Comparison of ENCODE assay signal across 8 cellular contexts in genomic region chr22:23895599-23896144, GRCh38. TPM values are rescaled to one million over a fixed set of nuclear protein-coding genes. Genes with fewer than 3 reads are reported as not detected.
DNase-seq lines count a peak whose midpoint lies in the region; ATAC-seq, FAIRE-seq and TF ChIP-seq lines count a peak whose summit lies in the region.

No MANE protein-coding gene starts in this region.

- intact Hi-C loops in K562 (cut with micrococcal nuclease), result no loop called here

- H3K9me3 ChIP-seq in K562 (replicated peaks; ENCODE audit: control insufficient read depth, insufficient read depth, low read depth, low read length) (peaks cover 4% of the 10 kb centered on the region; the same call in 1 of the 2 replicates), lung (ENCODE audit: control insufficient read depth in 2 of 2, insufficient read depth in 1 of 2, low read length in 1 of 2) (no peaks in the 10 kb centered on the region)

- H3K9ac ChIP-seq in K562 (ENCODE audit: insufficient read depth in 1 of 2, low read depth in 2 of 2, low read length in 2 of 2), result peak overlapping the region; percentile 79 to 91

- H3K36me3 ChIP-seq in K562 (ENCODE audit: control insufficient read depth, insufficient read depth, low read length) (peaks cover 31% of the 10 kb centered on the region), lung (ENCODE audit: control insufficient read depth in 2 of 2, insufficient read depth in 2 of 2, low read length in 2 of 2) (peaks cover 3 to 15% of the 10 kb centered on the region in 2 donors)

- TF ChIP-seq CTCF in K562 (IDR thresholded peaks at IDR 0.05 in 2 of 3, conservative IDR thresholded peaks at IDR 0.05 in 1 of 3; ENCODE audit: insufficient read depth in 2 of 3, low read depth in 1 of 3, low read length in 3 of 3) (no peak), lung (IDR thresholded peaks at IDR 0.05; ENCODE audit: control extremely low read depth, extremely low read depth) (no peak), type B pancreatic cell (conservative IDR thresholded peaks at IDR 0.05) (peak; percentile 14), GM13976 (IDR thresholded peaks at IDR 0.05; ENCODE audit: borderline replicate concordance, control extremely low read depth, extremely low read depth, insufficient read depth, missing control alignments) (no peak)

- ATAC-seq in K562, result no peak
- no peak for ATAC-seq in lung (ENCODE audit: insufficient read depth, low FRiP score)

- WGBS in K562 (ENCODE audit: insufficient coverage, low coverage, missing lambda C conversion rate), result 16% methylated on average over 10 of the region's 16 CpGs
- WGBS in lung, 2 donors, result 85 to 93% methylated on average over 16 of the region's 16 CpGs

- TF ChIP-seq RAD21 in K562 (CRISPR knock-in tag; conservative IDR thresholded peaks at IDR 0.05 in 1 of 2, IDR thresholded peaks at IDR 0.05 in 1 of 2), result no peak

- H3K4me1 Mint-ChIP-seq in activated naive CD4-positive, alpha-beta T cell treated with anti-CD3 and anti-CD28 coated beads, Interleukin-2, amount 10 ng/mL, durations not matched to agents 7 days and 5 days, result peaks cover 40% of the 10 kb centered on the region
- H3K4me1 Mint-ChIP-seq in type B pancreatic cell (ENCODE audit: unreplicated experiment), result peaks cover 6% of the 10 kb centered on the region

- peaks cover 42% of the 10 kb centered on the region for H3K79me2 ChIP-seq in K562 (ENCODE audit: control insufficient read depth, insufficient read depth, low read length)

- H3K27me3 ChIP-seq in K562 (ENCODE audit: control insufficient read depth in 2 of 2, insufficient read depth in 2 of 2, low read length in 2 of 2) (no peaks in the 10 kb centered on the region), lung (ENCODE audit: control insufficient read depth, insufficient read depth) (no peaks in the 10 kb centered on the region)

- H3K4me3 ChIP-seq in K562 (peak overlapping the region; percentile 77), lung (peak overlapping the region; percentile 78)

- H2AFZ ChIP-seq in K562 (ENCODE audit: low read depth, low read length), result no peak overlapping the region

- TF ChIP-seq EP300 in K562 (IDR thresholded peaks at IDR 0.05; ENCODE audit: low read length), result no peak

- H4K20me1 ChIP-seq in K562 (replicated peaks; ENCODE audit: control insufficient read depth, insufficient read depth, low read length), result peaks cover 10% of the 10 kb centered on the region; the same call in 1 of the 2 replicates

- H3K4me2 ChIP-seq in K562 (ENCODE audit: insufficient read depth, low read length), result peak overlapping the region; percentile 95

- peaks cover 3% of the 10 kb centered on the region for H3K9me1 ChIP-seq in K562 (ENCODE audit: control insufficient read depth, insufficient read depth, low read length)

- H3K27ac ChIP-seq in K562 (ENCODE audit: extremely low read depth, low read depth, low read length) (peak overlapping the region; percentile 96), lung (ENCODE audit: low read depth in 1 of 2, low read length in 1 of 2) (peak overlapping the region in 1 of 2 donors; percentile 98)

- CTCF ChIA-PET in activated naive CD4-positive, alpha-beta T cell treated with anti-CD3 and anti-CD28 coated beads, Interleukin-2, amount 10 ng/mL, durations not matched to agents 7 days and 5 days (lab: Charles Lee), result interaction anchor here (1.3 kb wide), 1 partner anchor 60 kb away, joined by 3 read pairs; no protein-coding TSS in a partner anchor
- CTCF ChIA-PET in K562 (lab: Yijun Ruan, JAX; ENCODE audit: low intra/inter-chr PET ratio), result no interaction called here

- H3K27ac Mint-ChIP-seq in activated naive CD4-positive, alpha-beta T cell treated with anti-CD3 and anti-CD28 coated beads, Interleukin-2, amount 10 ng/mL, durations not matched to agents 7 days and 5 days, result peak overlapping the region; percentile 96
- peak overlapping the region; percentile 96 for H3K27ac Mint-ChIP-seq in type B pancreatic cell

- peaks cover 18 to 34% of the 10 kb centered on the region in 2 experiments for H3K4me1 ChIP-seq in K562 (replicated peaks in 1 of 2; ENCODE audit: control insufficient read depth in 2 of 2, insufficient read depth in 2 of 2, low read length in 2 of 2)
- H3K4me1 ChIP-seq in lung (ENCODE audit: control insufficient read depth in 2 of 2, insufficient read depth in 2 of 2, low read length in 2 of 2), result peaks cover 4 to 9% of the 10 kb centered on the region in 2 donors

- peaks cover 39% of the 10 kb centered on the region for H3K36me3 Mint-ChIP-seq in activated naive CD4-positive, alpha-beta T cell treated with anti-CD3 and anti-CD28 coated beads, Interleukin-2, amount 10 ng/mL, durations not matched to agents 7 days and 5 days
- H3K36me3 Mint-ChIP-seq in type B pancreatic cell, result peaks cover 18% of the 10 kb centered on the region

- in situ Hi-C loops in K562 (cut with MboI) (no loop called here), GM13976 (cut with MboI; ENCODE audit: low sequenced_read_pairs, unreplicated experiment) (no loop called here)

- H3K27me3 Mint-ChIP-seq in activated naive CD4-positive, alpha-beta T cell treated with anti-CD3 and anti-CD28 coated beads, Interleukin-2, amount 10 ng/mL, durations not matched to agents 7 days and 5 days, result no peaks in the 10 kb centered on the region
- no peaks in the 10 kb centered on the region for H3K27me3 Mint-ChIP-seq in type B pancreatic cell

- FAIRE-seq in K562 (lab: Jason Lieb, UNC), result no peak

- peaks cover 2% of the 10 kb centered on the region for H3K9me3 Mint-ChIP-seq in activated naive CD4-positive, alpha-beta T cell treated with anti-CD3 and anti-CD28 coated beads, Interleukin-2, amount 10 ng/mL, durations not matched to agents 7 days and 5 days
- H3K9me3 Mint-ChIP-seq in type B pancreatic cell, result peaks cover 2% of the 10 kb centered on the region

- DNase-seq in activated naive CD4-positive, alpha-beta T cell treated with anti-CD3 and anti-CD28 coated beads, Interleukin-2, amount 10 ng/mL, durations not matched to agents 7 days and 5 days, result no peak
- no peak for DNase-seq in activated naive CD4-positive, alpha-beta T cell treated with Interleukin-2 at 50 U/mL for 16 hours
- DNase-seq in K562 (ENCODE audit: extremely low read depth in 1 of 4, low spot score in 3 of 4) (no peak), lung (ENCODE audit: low spot score) (no peak), type B pancreatic cell (ENCODE audit: extremely low spot score, unreplicated experiment) (no peak), GM13976 (ENCODE audit: low spot score) (no peak), NCI-H1092 (lab: John Stamatoyannopoulos, UW) (no peak), AG08395 (ENCODE audit: low spot score) (no peak)

- H3K4me3 Mint-ChIP-seq in activated naive CD4-positive, alpha-beta T cell treated with anti-CD3 and anti-CD28 coated beads, Interleukin-2, amount 10 ng/mL, durations not matched to agents 7 days and 5 days, result peak overlapping the region; percentile 96
- peak overlapping the region; percentile 95 for H3K4me3 Mint-ChIP-seq in type B pancreatic cell

- POLR2A ChIA-PET in K562 (lab: Yijun Ruan, JAX), result interaction anchor here (0.8 kb wide), 1 partner anchor 13 kb away, joined by 3 read pairs; no protein-coding TSS in a partner anchor

- BruUV-seq in K562 (replicated peaks; lab: Mats Ljungman, UMichigan), result no TSS peak

- TF ChIP-seq POLR2A in K562 (conservative IDR thresholded peaks at IDR 0.05), result no peak

RNA-seq across cellular contexts. Expression of gene MIF, which starts 1.5 kb away (rescaled TPM):
- total RNA-seq in K562 (2011; cell fraction: chromatin; rRNA removed; ENCODE audit: low replicate concordance), result 4.1 and 17.1 TPM in 2 replicates
- 95.8 and 97.4 TPM in 2 replicates for total RNA-seq in K562 (2011; cell fraction: nucleolus; rRNA removed)
- total RNA-seq in K562 (2011; cell fraction: nucleoplasm; rRNA removed), result 23.6 and 36.7 TPM in 2 replicates
- 440 and 672 TPM in 2 replicates for total RNA-seq in K562 (2014; rRNA removed)
- 5.4 and 7.4 TPM in 2 replicates for total RNA-seq in K562 (2014; rRNA removed; fragmentation: Illumina TruSeq; extraction: Trizol)
- total RNA-seq in K562 (2015; rRNA removed; fragmentation: Illumina TruSeq; extraction: Trizol), result 253 and 254 TPM in 2 replicates
- total RNA-seq in K562 (2021), result 666 and 724 TPM in 2 replicates
- polyA plus RNA-seq in K562 (2011; rRNA removed), result 193 and 230 TPM in 2 replicates
- polyA plus RNA-seq in K562 (2011; cell fraction: cytosol; rRNA removed), result 337 and 1,426 TPM in 2 replicates
- 207 and 222 TPM in 2 replicates for polyA plus RNA-seq in K562 (2011; cell fraction: nucleus; rRNA removed)
- 377 and 537 TPM in 2 replicates for polyA plus RNA-seq in K562 (2012)
- polyA plus RNA-seq in K562 (2014; fragmentation: Illumina TruSeq; extraction: Trizol), result 31.1 and 74.5 TPM in 2 replicates
- 10 to 100 TPM; 23.0 to 67.2 TPM for polyA plus RNA-seq in K562 (2014; fragmentation: Nextera tagmentation; extraction: Ambion mirVana)
- polyA plus RNA-seq in K562 (2014; rRNA removed), result 537 and 538 TPM in 2 replicates
- 8.4 and 13.6 TPM in 2 replicates for polyA minus RNA-seq in K562 (2011; rRNA and poly(A)+ RNA removed)
- polyA minus RNA-seq in K562 (2011; cell fraction: cytosol; rRNA and poly(A)+ RNA removed), result 207 and 412 TPM in 2 replicates
- polyA minus RNA-seq in K562 (2011; cell fraction: nucleus; rRNA and poly(A)+ RNA removed), result 52.9 and 75.3 TPM in 2 replicates
- 100 to 1,000 TPM in 1 of 2 donors, 10 to 100 TPM in 1; 71.8 to 751 TPM for total RNA-seq in lung
- 100 to 1,000 TPM; 850 to 887 TPM for polyA plus RNA-seq in lung
- 436 and 570 TPM in 2 replicates for total RNA-seq in type B pancreatic cell (ENCODE audit: low replicate concordance)

RNA-seq across cellular contexts. Expression of gene SLC2A11, which starts 38.0 kb away (rescaled TPM):
- 10.0 and 13.3 TPM in 2 replicates for total RNA-seq in K562 (2011; cell fraction: chromatin; rRNA removed; ENCODE audit: low replicate concordance)
- total RNA-seq in K562 (2011; cell fraction: nucleolus; rRNA removed), result 7.1 and 10.0 TPM in 2 replicates
- 8.9 and 11.7 TPM in 2 replicates for total RNA-seq in K562 (2011; cell fraction: nucleoplasm; rRNA removed)
- 2.0 and 3.1 TPM in 2 replicates for total RNA-seq in K562 (2014; rRNA removed)
- total RNA-seq in K562 (2014; rRNA removed; fragmentation: Illumina TruSeq; extraction: Trizol), result 1.5 and 1.9 TPM in 2 replicates
- 2.1 and 2.5 TPM in 2 replicates for total RNA-seq in K562 (2015; rRNA removed; fragmentation: Illumina TruSeq; extraction: Trizol)
- total RNA-seq in K562 (2021), result 1.6 and 2.1 TPM in 2 replicates
- 2.5 and 4.4 TPM in 2 replicates for polyA plus RNA-seq in K562 (2011; rRNA removed)
- 2.6 and 3.6 TPM in 2 replicates for polyA plus RNA-seq in K562 (2011; cell fraction: cytosol; rRNA removed)
- polyA plus RNA-seq in K562 (2011; cell fraction: nucleus; rRNA removed), result 8.2 and 8.4 TPM in 2 replicates
- polyA plus RNA-seq in K562 (2012), result 2.7 and 7.0 TPM in 2 replicates
- polyA plus RNA-seq in K562 (2014; fragmentation: Illumina TruSeq; extraction: Trizol), result 2.5 and 2.8 TPM in 2 replicates
- under 1 TPM; 0.44 to 0.73 TPM for polyA plus RNA-seq in K562 (2014; fragmentation: Nextera tagmentation; extraction: Ambion mirVana)
- 2.7 and 3.4 TPM in 2 replicates for polyA plus RNA-seq in K562 (2014; rRNA removed)
- polyA minus RNA-seq in K562 (2011; rRNA and poly(A)+ RNA removed), result 2.7 and 4.1 TPM in 2 replicates
- polyA minus RNA-seq in K562 (2011; cell fraction: cytosol; rRNA and poly(A)+ RNA removed), result 0.91 and 0.95 TPM in 2 replicates
- polyA minus RNA-seq in K562 (2011; cell fraction: nucleus; rRNA and poly(A)+ RNA removed), result 3.4 and 8.4 TPM in 2 replicates
- 10 to 100 TPM; 11.1 to 14.1 TPM for total RNA-seq in lung
- 1 to 10 TPM; 3.9 to 9.6 TPM for polyA plus RNA-seq in lung
- 19.6 and 32.1 TPM in 2 replicates for total RNA-seq in type B pancreatic cell (ENCODE audit: low replicate concordance)

RNA-seq across cellular contexts. Expression of gene DERL3, which starts 56.9 kb away (rescaled TPM):
- 14.7 and 36.7 TPM in 2 replicates for total RNA-seq in K562 (2011; cell fraction: chromatin; rRNA removed; ENCODE audit: low replicate concordance)
- 35.7 and 36.7 TPM in 2 replicates for total RNA-seq in K562 (2011; cell fraction: nucleolus; rRNA removed)
- 29.2 and 31.5 TPM in 2 replicates for total RNA-seq in K562 (2011; cell fraction: nucleoplasm; rRNA removed)
- total RNA-seq in K562 (2014; rRNA removed) (6.2 and 6.9 TPM in 2 replicates), K562 (2014; rRNA removed; fragmentation: Illumina TruSeq; extraction: Trizol) (0.77 and 1.7 TPM in 2 replicates), K562 (2015; rRNA removed; fragmentation: Illumina TruSeq; extraction: Trizol) (1.4 and 2.4 TPM in 2 replicates), K562 (2021) (8.8 and 9.2 TPM in 2 replicates), lung (10 to 100 TPM in 1 of 2 donors, 1 to 10 TPM in 1; 6.1 to 15.1 TPM), type B pancreatic cell (ENCODE audit: low replicate concordance) (2.6 and 9.5 TPM in 2 replicates)
- polyA plus RNA-seq in K562 (2011; rRNA removed) (8.3 and 19.3 TPM in 2 replicates), K562 (2014; fragmentation: Illumina TruSeq; extraction: Trizol) (4.8 and 7.4 TPM in 2 replicates), K562 (2014; fragmentation: Nextera tagmentation; extraction: Ambion mirVana) (1 to 10 TPM; 1.3 to 2.9 TPM), K562 (2014; rRNA removed) (12.1 and 12.4 TPM in 2 replicates), lung (1 to 10 TPM; 6.7 to 8.4 TPM)
- polyA plus RNA-seq in K562 (2011; cell fraction: cytosol; rRNA removed), result 23.7 and 24.3 TPM in 2 replicates
- 69.3 and 80.1 TPM in 2 replicates for polyA plus RNA-seq in K562 (2011; cell fraction: nucleus; rRNA removed)
- 5.7 and 7.9 TPM in 2 replicates for polyA plus RNA-seq in K562 (2012)
- 1.5 and 2.2 TPM in 2 replicates for polyA minus RNA-seq in K562 (2011; rRNA and poly(A)+ RNA removed)
- 2.7 and 3.8 TPM in 2 replicates for polyA minus RNA-seq in K562 (2011; cell fraction: cytosol; rRNA and poly(A)+ RNA removed)
- polyA minus RNA-seq in K562 (2011; cell fraction: nucleus; rRNA and poly(A)+ RNA removed), result 5.3 and 10.7 TPM in 2 replicates
